Comparison of ENCODE assay signal across 24 cellular contexts in the genomic region with DNA sequence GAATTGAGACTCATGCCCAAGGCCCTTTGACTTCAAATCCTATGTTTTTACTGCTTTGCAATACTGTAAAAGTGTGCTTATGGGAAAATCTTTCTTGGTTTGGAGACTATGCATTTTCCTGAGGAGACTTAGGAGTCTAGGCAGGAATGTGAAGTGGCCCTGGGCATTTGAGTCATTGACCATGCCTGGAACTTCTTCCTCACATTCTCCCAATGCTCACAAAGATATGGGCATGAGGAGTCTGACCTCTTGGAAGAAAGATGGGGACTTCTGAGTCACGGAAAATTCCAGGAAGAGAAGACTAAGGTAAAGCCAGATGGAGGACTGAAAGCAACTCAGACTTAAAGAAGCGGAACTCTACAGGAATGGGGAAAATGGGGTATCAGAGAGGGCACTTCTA. TPM values are rescaled to one million over a fixed set of nuclear protein-coding genes. Genes with fewer than 3 reads are reported as not detected.
A peak's percentile ranks its signal among the peaks of the same experiment; 100 is the strongest.
DNase-seq lines count a peak whose midpoint lies in the region; ATAC-seq and TF ChIP-seq lines count a peak whose summit lies in the region.
"Had no signal": no experiment of that assay in that cellular context is flagged by ENCODE, and none has a peak within 500 bp of the region (broad histone marks: within the 10 kb centered on the region; RNA-seq: fewer than 3 reads in every experiment).

No MANE protein-coding gene starts in this region.

- H3K27ac ChIP-seq in IMR-90 (ENCODE audit: insufficient read depth, low read length) (no peak overlapping the region), trophoblast cell (ENCODE audit: low read depth, low read length) (no peak overlapping the region), neuronal stem cell (replicated peaks; ENCODE audit: low read length) (no peak overlapping the region)
- H3K27ac ChIP-seq: SJSA1 had no signal

- ATAC-seq in IMR-90 (ENCODE audit: low read depth) (no peak), GM18858 (IDR thresholded peaks at IDR 0.05; ENCODE audit: unreplicated experiment) (no peak)
- ATAC-seq: activated T-cell treated with anti-CD3 and anti-CD28 coated beads, Interleukin-2, amount 50 U/mL, for 72 hours; CD8-positive, alpha-beta T cell; esophagus mucosa; left lobe of liver had no signal

- H3K9ac ChIP-seq in IMR-90 (ENCODE audit: low read depth, low read length) (no peak overlapping the region), trophoblast cell (ENCODE audit: low read length) (no peak overlapping the region), neuronal stem cell (ENCODE audit: low read depth, low read length, poor library complexity) (no peak overlapping the region)

- H3K79me2 ChIP-seq in trophoblast cell (ENCODE audit: control insufficient read depth, insufficient read depth, low read length, poor library complexity), result no peaks in the 10 kb centered on the region

- no peaks in the 10 kb centered on the region for H3K9me3 ChIP-seq in IMR-90 (ENCODE audit: control insufficient read depth, insufficient read depth, low read length)
- H3K9me3 ChIP-seq in trophoblast cell (ENCODE audit: insufficient read depth, low read depth, low read length), result peaks cover 5% of the 10 kb centered on the region
- H3K9me3 ChIP-seq in neuronal stem cell (replicated peaks in 1 of 2; ENCODE audit: control insufficient read depth in 2 of 2, insufficient read depth in 1 of 2, low read depth in 1 of 2, low read length in 2 of 2), result no peaks in the 10 kb centered on the region
- H3K9me3 ChIP-seq: heart left ventricle, sigmoid colon, SJSA1 had no signal

- H2BK12ac ChIP-seq in trophoblast cell (ENCODE audit: low read length) (no peak overlapping the region), neuronal stem cell (ENCODE audit: low read length) (no peak overlapping the region)

- no TSS peak for BruUV-seq in IMR-90 (replicated peaks; lab: Mats Ljungman, UMichigan)

- H2BK15ac ChIP-seq in IMR-90 (ENCODE audit: low read depth, low read length), result no peak overlapping the region
- H2BK15ac ChIP-seq in neuronal stem cell (ENCODE audit: low read length), result no peak overlapping the region

- H3K14ac ChIP-seq in IMR-90 (replicated peaks; ENCODE audit: low read depth, low read length) (no peak overlapping the region), trophoblast cell (ENCODE audit: low read length) (no peak overlapping the region), neuronal stem cell (ENCODE audit: low read length) (no peak overlapping the region)

- H3K27me3 ChIP-seq in IMR-90 (ENCODE audit: control insufficient read depth, insufficient read depth, low read length), result no peaks in the 10 kb centered on the region
- H3K27me3 ChIP-seq in trophoblast cell (ENCODE audit: insufficient read depth, low read length), result no peaks in the 10 kb centered on the region
- peaks cover 0 to 12% (median 0%) of the 10 kb centered on the region in 3 experiments for H3K27me3 ChIP-seq in neuronal stem cell (ENCODE audit: control insufficient read depth in 3 of 3, insufficient read depth in 3 of 3, low read depth in 1 of 3, low read length in 3 of 3)
- H3K27me3 ChIP-seq: sigmoid colon, SJSA1 had no signal

- H3K36me3 ChIP-seq in IMR-90 (ENCODE audit: control insufficient read depth, insufficient read depth, low read length) (no peaks in the 10 kb centered on the region), trophoblast cell (ENCODE audit: control insufficient read depth in 1 of 2, insufficient read depth in 2 of 2, low read length in 2 of 2) (no peaks in the 10 kb centered on the region), neuronal stem cell (replicated peaks in 1 of 2; ENCODE audit: control insufficient read depth in 2 of 2, insufficient read depth in 2 of 2, low read length in 2 of 2) (no peaks in the 10 kb centered on the region)
- H3K36me3 ChIP-seq: heart left ventricle, sigmoid colon, SJSA1 had no signal

- TF ChIP-seq CTCF in IMR-90 (conservative IDR thresholded peaks at IDR 0.05; ENCODE audit: low read depth, low read length), result no peak
- TF ChIP-seq CTCF in epithelial cell of esophagus (IDR thresholded peaks at IDR 0.05; ENCODE audit: insufficient read depth, low read depth, low read length, missing control alignments), result no peak

- H4K20me1 ChIP-seq in IMR-90 (ENCODE audit: insufficient read depth, low read length), result no peaks in the 10 kb centered on the region

- no peak overlapping the region for H2AK5ac ChIP-seq in IMR-90 (ENCODE audit: low read depth, low read length)
- no peak overlapping the region for H2AK5ac ChIP-seq in trophoblast cell (ENCODE audit: low read length)
- H2AK5ac ChIP-seq in neuronal stem cell (ENCODE audit: low read depth, low read length), result no peak overlapping the region

- no peak for TF ChIP-seq RAD21 in IMR-90 (IDR thresholded peaks at IDR 0.05; ENCODE audit: low read length)

- CTCF ChIA-PET in IMR-90 (lab: Yijun Ruan, JAX), result no interaction called here

- H2AK9ac ChIP-seq in IMR-90 (replicated peaks; ENCODE audit: low read depth, low read length, poor library complexity), result no peak overlapping the region

- H2BK120ac ChIP-seq in IMR-90 (ENCODE audit: low read depth, low read length) (no peak overlapping the region), trophoblast cell (ENCODE audit: insufficient read depth, low read length, poor library complexity) (no peak overlapping the region), neuronal stem cell (ENCODE audit: low read depth, low read length) (no peak overlapping the region)

- no peak overlapping the region for H2BK20ac ChIP-seq in IMR-90 (ENCODE audit: low read depth, low read length)

- WGBS in IMR-90 (ENCODE audit: extremely low coverage in 2 of 2, insufficient read length in 1 of 2), 2 experiments, result 100% methylated on average over 1 of the region's 2 CpGs; no CpG with 5 or more reads in 1 of the 2 experiments
- WGBS in trophoblast cell (ENCODE audit: extremely low coverage, insufficient coverage, insufficient read length), result no CpG with 5 or more reads among the region's 2 CpGs
- WGBS in neuronal stem cell (ENCODE audit: extremely low coverage in 2 of 2, insufficient read length in 2 of 2, insufficient replicate concordance in 1 of 2), 2 donors, result no CpG with 5 or more reads among the region's 2 CpGs

- H3K23ac ChIP-seq in IMR-90 (ENCODE audit: low read depth, low read length) (no peak overlapping the region), trophoblast cell (ENCODE audit: low read length) (no peak overlapping the region), neuronal stem cell (ENCODE audit: low read depth, low read length, poor library complexity) (no peak overlapping the region)

- H3K9me1 ChIP-seq in IMR-90 (ENCODE audit: insufficient read depth, low read length), result no peaks in the 10 kb centered on the region

- H3K18ac ChIP-seq in IMR-90 (ENCODE audit: low read depth, low read length), result no peak overlapping the region
- no peak overlapping the region for H3K18ac ChIP-seq in trophoblast cell (ENCODE audit: low read length)
- H3K18ac ChIP-seq in neuronal stem cell (ENCODE audit: low read length), result no peak overlapping the region

- H3K79me1 ChIP-seq in IMR-90 (ENCODE audit: low read depth in 1 of 2, low read length in 2 of 2) (no peaks in the 10 kb centered on the region), trophoblast cell (ENCODE audit: low read length) (no peaks in the 10 kb centered on the region), neuronal stem cell (ENCODE audit: low read depth, low read length) (no peaks in the 10 kb centered on the region)

- H3K4ac ChIP-seq in IMR-90 (ENCODE audit: low read depth, low read length) (no peak overlapping the region), trophoblast cell (ENCODE audit: low read depth, low read length) (no peak overlapping the region), neuronal stem cell (ENCODE audit: low read length) (no peak overlapping the region)

- dilution Hi-C loops in IMR-90 (cut with HindIII; ENCODE audit: low sequenced_read_pairs, unreplicated experiment), result no loop called here

- no peaks in the 10 kb centered on the region for H3K4me1 ChIP-seq in IMR-90 (ENCODE audit: control insufficient read depth, insufficient read depth, low read length)
- peaks cover 0 to 3% of the 10 kb centered on the region in 2 experiments for H3K4me1 ChIP-seq in trophoblast cell (ENCODE audit: control insufficient read depth in 1 of 2, insufficient read depth in 2 of 2, low read length in 2 of 2)
- H3K4me1 ChIP-seq in neuronal stem cell (ENCODE audit: control insufficient read depth in 2 of 2, insufficient read depth in 1 of 2, low read depth in 1 of 2, low read length in 2 of 2), result no peaks in the 10 kb centered on the region
- H3K4me1 ChIP-seq: SJSA1 had no signal

- H3K4me3 ChIP-seq in IMR-90 (ENCODE audit: insufficient read depth, low read depth, low read length) (no peak overlapping the region), epithelial cell of esophagus (ENCODE audit: low read length) (no peak overlapping the region), trophoblast cell (ENCODE audit: low read depth, low read length) (no peak overlapping the region), neuronal stem cell (ENCODE audit: low read length in 2 of 2) (no peak overlapping the region)
- H3K4me3 ChIP-seq: heart left ventricle, sigmoid colon, SJSA1 had no signal

- in situ Hi-C loops in IMR-90 (cut with MboI; ENCODE audit: low sequenced_read_pairs), result no loop called here

- intact Hi-C loops in IMR-90 (cut with micrococcal nuclease), result no loop called here

- H3K4me2 ChIP-seq in IMR-90 (ENCODE audit: low read depth, low read length) (no peak overlapping the region), trophoblast cell (ENCODE audit: low read length) (no peak overlapping the region), neuronal stem cell (ENCODE audit: insufficient read depth, low read length, poor library complexity, severe bottlenecking) (no peak overlapping the region)

- H3K56ac ChIP-seq in IMR-90 (ENCODE audit: extremely low read depth, insufficient read depth, low read length), result no peak overlapping the region

- H4K8ac ChIP-seq in IMR-90 (ENCODE audit: low read depth in 2 of 2, low read length in 2 of 2), result no peak overlapping the region
- H4K8ac ChIP-seq in trophoblast cell (ENCODE audit: low read depth, low read length), result no peak overlapping the region
- no peak overlapping the region for H4K8ac ChIP-seq in neuronal stem cell (ENCODE audit: low read depth, low read length)

- H2BK5ac ChIP-seq in IMR-90 (ENCODE audit: low read depth, low read length, poor library complexity, severe bottlenecking), result no peak overlapping the region
- H2BK5ac ChIP-seq in trophoblast cell (ENCODE audit: low read depth, low read length, poor library complexity), result no peak overlapping the region
- H2BK5ac ChIP-seq in neuronal stem cell (ENCODE audit: low read length), result no peak overlapping the region

- no peak for TF ChIP-seq POLR2A in IMR-90 (IDR thresholded peaks at IDR 0.05; ENCODE audit: low read depth, low read length)

- H4K12ac ChIP-seq in trophoblast cell (ENCODE audit: low read depth, low read length), result no peak overlapping the region

- DNase-seq in Daoy (ENCODE audit: low read depth) (peak; percentile 38), IMR-90 (peak; percentile 8), epithelial cell of esophagus (ENCODE audit: low read depth) (peak; percentile 33), trophoblast cell (peak; percentile 89 to 92), NCI-H526 (lab: John Stamatoyannopoulos, UW) (no peak), HT-29 (ENCODE audit: low spot score) (no peak), neuronal stem cell (ENCODE audit: low spot score) (no peak)
- DNase-seq: activated CD4-positive, alpha-beta T cell treated with anti-CD3 and anti-CD28 coated beads for 48 hours; activated naive CD4-positive, alpha-beta T cell treated with anti-CD3 and anti-CD28 coated beads for 36 hours; activated T-cell treated with anti-CD3 and anti-CD28 coated beads, Interleukin-2, amount 50 U/mL, for 72 hours; aorta; CD8-positive, alpha-beta T cell; cerebellar nuclear complex; DMS53; NCI-H510A; nephron progenitor cell; NK-92 treated with Interleukin-12 subunit alpha and Interleukin-12 subunit beta, amount 100 ng/mL, for 24 hours; sigmoid colon; stimulated activated CD8-positive, alpha-beta memory T cell treated with anti-CD3 and anti-CD28 coated beads, Interleukin-4, amount 100 ng/mL, for 48 hours had no signal

- H2AFZ ChIP-seq in IMR-90 (replicated peaks; ENCODE audit: low read length, poor library complexity) (no peak overlapping the region), trophoblast cell (ENCODE audit: insufficient read depth, low read length, poor library complexity) (no peak overlapping the region), neuronal stem cell (ENCODE audit: low read length) (no peak overlapping the region)

- POLR2A ChIA-PET in IMR-90 (lab: Charles Lee; ENCODE audit: unreplicated experiment), result no interaction called here

- no peak overlapping the region for H4K5ac ChIP-seq in IMR-90 (ENCODE audit: low read depth, low read length)

- H4K91ac ChIP-seq in IMR-90 (ENCODE audit: insufficient read depth, low read depth, low read length), result no peak overlapping the region
- H4K91ac ChIP-seq in trophoblast cell (ENCODE audit: low read depth, low read length), result no peak overlapping the region
- no peak overlapping the region for H4K91ac ChIP-seq in neuronal stem cell (ENCODE audit: low read depth, low read length, poor library complexity)

RNA-seq across cellular contexts. Expression of a gene that starts 38.2 kb away (rescaled TPM):
- 11.1 and 12.2 TPM in 2 replicates for total RNA-seq in Daoy (2014; rRNA removed; shearing (Covaris generic))
- total RNA-seq in IMR-90 (2012; rRNA removed), result 3.9 and 5.2 TPM in 2 replicates
- 2.3 and 2.5 TPM in 2 replicates for polyA plus RNA-seq in IMR-90 (2012; rRNA removed)
- polyA plus RNA-seq in IMR-90 (2012; cell fraction: cytosol; rRNA removed), result 1.1 and 1.2 TPM in 2 replicates
- polyA plus RNA-seq in IMR-90 (2012; cell fraction: nucleus; rRNA removed; ENCODE audit: low replicate concordance), result 5.0 and 8.6 TPM in 2 replicates
- 15.9 and 16.6 TPM in 2 replicates for polyA plus RNA-seq in trophoblast cell (2013)
- total RNA-seq in HT-29 (2014; rRNA removed; shearing (Covaris generic)), result 7.5 and 7.7 TPM in 2 replicates
- polyA plus RNA-seq in neuronal stem cell (2013, experiment 1 of 2), result 6.5 TPM
- polyA plus RNA-seq in neuronal stem cell (2013, experiment 2 of 2), result 6.5 TPM

Comparison
In these comparisons a context has a peak if more than half of its experiments do, and no peak if none do; other contexts are left out.
1. DNase-seq: peak in Daoy (single experiment), IMR-90 (single experiment), epithelial cell of esophagus (single experiment) and trophoblast cell (2 of 2); none in NCI-H526 (0 of 2), HT-29 (single experiment) and neuronal stem cell (single experiment).